Comparison of ENCODE assay signal across 16 cellular contexts in genomic region chr9:123296174-123296573, GRCh38. TPM values are rescaled to one million over a fixed set of nuclear protein-coding genes. Genes with fewer than 3 reads are reported as not detected.
DNase-seq lines count a peak whose midpoint lies in the region; ATAC-seq, FAIRE-seq and TF ChIP-seq lines count a peak whose summit lies in the region.
"Had no signal": no experiment of that assay in that cellular context is flagged by ENCODE, and none has a peak within 500 bp of the region (broad histone marks: within the 10 kb centered on the region; RNA-seq: fewer than 3 reads in every experiment).

No MANE protein-coding gene starts in this region.

- H3K9me3 ChIP-seq in HepG2 (ENCODE audit: low read length) = no peaks in the 10 kb centered on the region
- no peaks in the 10 kb centered on the region for H3K9me3 ChIP-seq in right lobe of liver
- no peaks in the 10 kb centered on the region for H3K9me3 ChIP-seq in esophagus muscularis mucosa
- H3K9me3 ChIP-seq: BE2C had no signal

- BruUV-seq in HepG2 (replicated peaks; lab: Mats Ljungman, UMichigan) (no TSS peak), Calu3 (replicated peaks; lab: Mats Ljungman, UMichigan) (no TSS peak)

- H3K27ac ChIP-seq in HepG2 (ENCODE audit: extremely low read length, insufficient read depth, low read length) = no peak overlapping the region
- no peak overlapping the region for H3K27ac ChIP-seq in right lobe of liver
- no peak overlapping the region for H3K27ac ChIP-seq in foreskin keratinocyte
- H3K27ac ChIP-seq in esophagus muscularis mucosa (replicated peaks in 1 of 4) = no peak overlapping the region

- H3K36me3 ChIP-seq in HepG2 (replicated peaks in 1 of 2; ENCODE audit: control insufficient read depth in 1 of 2, insufficient read depth in 2 of 2, low read length in 2 of 2) (no peaks in the 10 kb centered on the region), right lobe of liver (no peaks in the 10 kb centered on the region), esophagus muscularis mucosa (no peaks in the 10 kb centered on the region)
- H3K36me3 ChIP-seq: BE2C had no signal

- intact Hi-C loops in HepG2 (cut with micrococcal nuclease; ENCODE audit: unreplicated experiment) = no loop called here
- intact Hi-C loops in right lobe of liver (cut with DNase I) = no loop called here
- intact Hi-C loops in Calu3 (cut with micrococcal nuclease; ENCODE audit: unreplicated experiment) = no loop called here
- intact Hi-C loops in esophagus muscularis mucosa (cut with DNase I) = no loop called here

- H3K9me3 Mint-ChIP-seq in progenitor cell of endocrine pancreas (ENCODE audit: low read depth) (no peaks in the 10 kb centered on the region), Calu3 (ENCODE audit: low read depth, unreplicated experiment) (no peaks in the 10 kb centered on the region)
- H3K9me3 Mint-ChIP-seq: CD14-positive monocyte; CD8-positive, alpha-beta T cell had no signal

- H3K27me3 Mint-ChIP-seq in progenitor cell of endocrine pancreas = peaks cover 3% of the 10 kb centered on the region
- peaks cover 8% of the 10 kb centered on the region for H3K27me3 Mint-ChIP-seq in Calu3 (ENCODE audit: unreplicated experiment)

- H3K4me3 Mint-ChIP-seq in progenitor cell of endocrine pancreas (ENCODE audit: low read depth) = no peak overlapping the region
- H3K4me3 Mint-ChIP-seq in Calu3 (ENCODE audit: low read depth, unreplicated experiment) = no peak overlapping the region
- H3K4me3 Mint-ChIP-seq: CD14-positive monocyte; CD8-positive, alpha-beta T cell had no signal

- H3K27me3 ChIP-seq in HepG2 (ENCODE audit: control insufficient read depth in 1 of 2, insufficient read depth in 2 of 2, low read length in 2 of 2) = no peaks in the 10 kb centered on the region; a peak in 1 of 5 replicates
- no peaks in the 10 kb centered on the region for H3K27me3 ChIP-seq in right lobe of liver
- peaks cover 2% of the 10 kb centered on the region for H3K27me3 ChIP-seq in foreskin keratinocyte
- peaks cover 0 to under 1% (median 0%) of the 10 kb centered on the region in 4 donors for H3K27me3 ChIP-seq in esophagus muscularis mucosa
- H3K27me3 ChIP-seq: BE2C had no signal

- H2AFZ ChIP-seq in HepG2 (ENCODE audit: low read length) = no peak overlapping the region

- CTCF ChIA-PET in HepG2 (lab: Yijun Ruan, JAX; ENCODE audit: low intra/inter-chr PET ratio, low total read pairs) = no interaction called here
- CTCF ChIA-PET in Calu3 (lab: Charles Lee) = no interaction called here

- TF ChIP-seq POLR2A in HepG2 (IDR thresholded peaks at IDR 0.05; ENCODE audit: insufficient read depth in 1 of 2, low read depth in 2 of 2, low read length in 2 of 2) = no peak
- no peak for TF ChIP-seq POLR2A in right lobe of liver (IDR thresholded peaks at IDR 0.05)
- TF ChIP-seq POLR2A in esophagus muscularis mucosa (IDR thresholded peaks at IDR 0.05; ENCODE audit: low read depth) = no peak

- no peak for FAIRE-seq in HepG2 (lab: Jason Lieb, UNC)
- FAIRE-seq: GM12892 had no signal

- TF ChIP-seq RAD21 in HepG2 (CRISPR knock-in tag; IDR thresholded peaks at IDR 0.05) = no peak

- in situ Hi-C loops in HepG2 (cut with HindIII; ENCODE audit: extremely low pct_ligation_motif_present, low pct_unique_long_range_greater_than_20kb) = no loop called here

- DNase-seq in HepG2 (ENCODE audit: low spot score) (no peak), right lobe of liver (no peak), NCI-H226 (peak; percentile 28), foreskin keratinocyte (peak; percentile 8 to 26), progenitor cell of endocrine pancreas (ENCODE audit: low spot score, unreplicated experiment) (no peak), Calu3 (no peak), esophagus muscularis mucosa (ENCODE audit: extremely low spot score) (no peak)
- DNase-seq: BE2C; CD8-positive, alpha-beta T cell; COR-L47; DND-41; GDM1; H7 had no signal

- TF ChIP-seq CTCF in HepG2 (CRISPR knock-in tag; IDR thresholded peaks at IDR 0.05) (no peak), right lobe of liver (IDR thresholded peaks at IDR 0.05) (no peak), foreskin keratinocyte (conservative IDR thresholded peaks at IDR 0.05) (no peak), progenitor cell of endocrine pancreas (IDR thresholded peaks at IDR 0.05; ENCODE audit: unreplicated experiment) (no peak), Calu3 (IDR thresholded peaks at IDR 0.05; ENCODE audit: unreplicated experiment) (no peak), esophagus muscularis mucosa (IDR thresholded peaks at IDR 0.05) (no peak)

- H3K4me3 ChIP-seq in HepG2 (replicated peaks in 1 of 3; ENCODE audit: insufficient read depth in 1 of 3, low read depth in 2 of 3, low read length in 3 of 3) = 0 out of 6 replicates have a peak overlapping the region, but pooled peaks of 1 of the 3 experiments have one; percentile 2
- no peak overlapping the region for H3K4me3 ChIP-seq in right lobe of liver
- no peak overlapping the region for H3K4me3 ChIP-seq in esophagus muscularis mucosa

- H3K4me2 ChIP-seq in HepG2 (ENCODE audit: low read depth, low read length) = peak overlapping the region; percentile 39

- TF ChIP-seq EP300 in HepG2 (IDR thresholded peaks at IDR 0.05; ENCODE audit: low read depth in 2 of 2, low read length in 2 of 2) = no peak
- no peak for TF ChIP-seq EP300 in HepG2 (CRISPR knock-in tag; IDR thresholded peaks at IDR 0.05; ENCODE audit: borderline replicate concordance)
- no peak for TF ChIP-seq EP300 in esophagus muscularis mucosa (IDR thresholded peaks at IDR 0.05)

- H3K9ac ChIP-seq in HepG2 (ENCODE audit: insufficient read depth, low read depth, low read length) = no peak overlapping the region

- H4K20me1 ChIP-seq in HepG2 (ENCODE audit: insufficient read depth, low read length) = no peaks in the 10 kb centered on the region

- no peak for ATAC-seq in HepG2
- ATAC-seq in right lobe of liver = no peak
- peak; percentile 27 for ATAC-seq in foreskin keratinocyte
- no peak for ATAC-seq in HG03108 (IDR thresholded peaks at IDR 0.05; ENCODE audit: unreplicated experiment)
- ATAC-seq: CD8-positive, alpha-beta T cell had no signal

- H3K4me1 ChIP-seq in HepG2 (ENCODE audit: insufficient read depth, low read length) = peaks cover 32% of the 10 kb centered on the region
- no peaks in the 10 kb centered on the region for H3K4me1 ChIP-seq in right lobe of liver
- no peaks in the 10 kb centered on the region for H3K4me1 ChIP-seq in foreskin keratinocyte
- H3K4me1 ChIP-seq in esophagus muscularis mucosa = no peaks in the 10 kb centered on the region
- H3K4me1 ChIP-seq: BE2C had no signal

- H3K27ac Mint-ChIP-seq in progenitor cell of endocrine pancreas (peak overlapping the region; percentile 10), Calu3 (ENCODE audit: unreplicated experiment) (no peak overlapping the region)
- H3K27ac Mint-ChIP-seq: CD8-positive, alpha-beta T cell had no signal

- H3K4me1 Mint-ChIP-seq in progenitor cell of endocrine pancreas (ENCODE audit: low read depth) (no peaks in the 10 kb centered on the region), Calu3 (ENCODE audit: low read depth, unreplicated experiment) (no peaks in the 10 kb centered on the region)
- H3K4me1 Mint-ChIP-seq: CD14-positive monocyte had no signal

- H3K36me3 Mint-ChIP-seq in progenitor cell of endocrine pancreas (ENCODE audit: insufficient read depth) = no peaks in the 10 kb centered on the region
- no peaks in the 10 kb centered on the region for H3K36me3 Mint-ChIP-seq in Calu3 (ENCODE audit: insufficient read depth, unreplicated experiment)
- H3K36me3 Mint-ChIP-seq: CD14-positive monocyte; CD8-positive, alpha-beta T cell had no signal

- H3K79me2 ChIP-seq in HepG2 (ENCODE audit: insufficient read depth, low read length) = no peaks in the 10 kb centered on the region

- POLR2A ChIA-PET in HepG2 (lab: Yijun Ruan, JAX) = no interaction called here

RNA-seq across cellular contexts. Expression of gene STRBP, which starts 27.8 kb away (rescaled TPM):
- total RNA-seq in HepG2 (2016; rRNA removed; fragmentation: Illumina TruSeq; extraction: Trizol) (38.5 and 46.1 TPM in 2 replicates), right lobe of liver (10 to 100 TPM in 1 of 6 experiments, 1 to 10 TPM in 5; 5.3 to 10.2 (median 8.3) TPM), foreskin keratinocyte (14.4 and 14.6 TPM in 2 replicates), progenitor cell of endocrine pancreas (87.3 and 101 TPM in 2 replicates), Calu3 (2022) (23.3 and 27.3 TPM in 2 replicates), esophagus muscularis mucosa (10 to 100 TPM; 11.2 to 20.6 (median 14.5) TPM)
- total RNA-seq in HepG2 (2016; cell fraction: cytosol; rRNA removed; fragmentation: Illumina TruSeq; extraction: Trizol; ENCODE audit: low read depth) = 27.5 and 31.8 TPM in 2 replicates
- total RNA-seq in HepG2 (2016; cell fraction: insoluble cytoplasmic fraction; rRNA removed; fragmentation: Illumina TruSeq; extraction: Trizol) = 37.6 and 46.6 TPM in 2 replicates
- 52.4 and 62.5 TPM in 2 replicates for total RNA-seq in HepG2 (2016; cell fraction: membrane; rRNA removed; fragmentation: Illumina TruSeq; extraction: Trizol)
- total RNA-seq in HepG2 (2016; cell fraction: nucleus; rRNA removed; fragmentation: Illumina TruSeq; extraction: Trizol) = 36.3 and 39.1 TPM in 2 replicates
- polyA plus RNA-seq in HepG2 (2011; rRNA removed) (12.4 and 14.5 TPM in 2 replicates), foreskin keratinocyte (6.2 and 6.8 TPM in 2 replicates)
- polyA plus RNA-seq in HepG2 (2011; cell fraction: cytosol; rRNA removed) = 6.8 and 8.8 TPM in 2 replicates
- 5.9 and 6.5 TPM in 2 replicates for polyA plus RNA-seq in HepG2 (2011; cell fraction: nucleus; rRNA removed)
- polyA plus RNA-seq in HepG2 (2012) = 19.9 and 21.4 TPM in 2 replicates
- polyA plus RNA-seq in HepG2 (2016; cell fraction: cytosol; fragmentation: Illumina TruSeq; extraction: Trizol; ENCODE audit: low read depth) = 22.1 and 23.5 TPM in 2 replicates
- 42.0 and 44.1 TPM in 2 replicates for polyA plus RNA-seq in HepG2 (2016; cell fraction: insoluble cytoplasmic fraction; fragmentation: Illumina TruSeq; extraction: Trizol; ENCODE audit: low read depth)
- polyA plus RNA-seq in HepG2 (2016; cell fraction: membrane; fragmentation: Illumina TruSeq; extraction: Trizol; ENCODE audit: low read depth) = 36.4 and 38.7 TPM in 2 replicates
- 28.7 and 36.9 TPM in 2 replicates for polyA plus RNA-seq in HepG2 (2016; cell fraction: nucleus; fragmentation: Illumina TruSeq; extraction: Trizol; ENCODE audit: insufficient read depth, low read depth)
- polyA minus RNA-seq in HepG2 (2011; rRNA and poly(A)+ RNA removed; ENCODE audit: low replicate concordance) = 17.6 and 26.8 TPM in 2 replicates
- 11.6 and 11.7 TPM in 2 replicates for polyA minus RNA-seq in HepG2 (2011; cell fraction: cytosol; rRNA and poly(A)+ RNA removed)
- 30.8 and 31.4 TPM in 2 replicates for polyA minus RNA-seq in HepG2 (2011; cell fraction: nucleus; rRNA and poly(A)+ RNA removed)

RNA-seq across cellular contexts. Expression of gene CRB2, which starts 59.8 kb away (rescaled TPM):
- total RNA-seq in HepG2 (2016; rRNA removed; fragmentation: Illumina TruSeq; extraction: Trizol) (0.14 and 0.29 TPM in 2 replicates), right lobe of liver (not detected), foreskin keratinocyte (not detected in 2 replicates), progenitor cell of endocrine pancreas (7.1 and 8.4 TPM in 2 replicates), Calu3 (2022) (not detected in 2 replicates), esophagus muscularis mucosa (under 1 TPM in 2 of 4 donors, not detected in 2; 0.06 to 0.13 TPM)
- not detected in 2 replicates for total RNA-seq in HepG2 (2016; cell fraction: cytosol; rRNA removed; fragmentation: Illumina TruSeq; extraction: Trizol; ENCODE audit: low read depth)
- 0.09 and 0.28 TPM in 2 replicates for total RNA-seq in HepG2 (2016; cell fraction: insoluble cytoplasmic fraction; rRNA removed; fragmentation: Illumina TruSeq; extraction: Trizol)
- 0.03 and 0.12 TPM in 2 replicates for total RNA-seq in HepG2 (2016; cell fraction: membrane; rRNA removed; fragmentation: Illumina TruSeq; extraction: Trizol)
- total RNA-seq in HepG2 (2016; cell fraction: nucleus; rRNA removed; fragmentation: Illumina TruSeq; extraction: Trizol) = 0.28 and 0.37 TPM in 2 replicates
- polyA plus RNA-seq in HepG2 (2011; rRNA removed) (0.01 and 0.07 TPM in 2 replicates), foreskin keratinocyte (not detected in 2 replicates)
- polyA plus RNA-seq in HepG2 (2011; cell fraction: cytosol; rRNA removed) = 0.01 TPM in 1 of 2 replicates, not detected in the other
- 0.11 and 0.16 TPM in 2 replicates for polyA plus RNA-seq in HepG2 (2011; cell fraction: nucleus; rRNA removed)
- 0.05 and 0.12 TPM in 2 replicates for polyA plus RNA-seq in HepG2 (2012)
- polyA plus RNA-seq in HepG2 (2016; cell fraction: cytosol; fragmentation: Illumina TruSeq; extraction: Trizol; ENCODE audit: low read depth) = 0.03 TPM in 1 of 2 replicates, not detected in the other
- 0.05 and 0.12 TPM in 2 replicates for polyA plus RNA-seq in HepG2 (2016; cell fraction: insoluble cytoplasmic fraction; fragmentation: Illumina TruSeq; extraction: Trizol; ENCODE audit: low read depth)
- 0.05 and 0.07 TPM in 2 replicates for polyA plus RNA-seq in HepG2 (2016; cell fraction: membrane; fragmentation: Illumina TruSeq; extraction: Trizol; ENCODE audit: low read depth)
- polyA plus RNA-seq in HepG2 (2016; cell fraction: nucleus; fragmentation: Illumina TruSeq; extraction: Trizol; ENCODE audit: insufficient read depth, low read depth) = 0.37 and 0.41 TPM in 2 replicates
- polyA minus RNA-seq in HepG2 (2011; rRNA and poly(A)+ RNA removed; ENCODE audit: low replicate concordance) = 0.05 and 0.50 TPM in 2 replicates
- not detected in 2 replicates for polyA minus RNA-seq in HepG2 (2011; cell fraction: cytosol; rRNA and poly(A)+ RNA removed)
- polyA minus RNA-seq in HepG2 (2011; cell fraction: nucleus; rRNA and poly(A)+ RNA removed) = 0.12 and 0.13 TPM in 2 replicates
- total RNA-seq: CD8-positive, alpha-beta T cell had no signal
- polyA plus RNA-seq: CD14-positive monocyte had no signal

Comparison
In these comparisons a context has a peak if more than half of its experiments do, and no peak if none do; other contexts are left out.
1. DNase-seq: peak in NCI-H226 (single experiment) and foreskin keratinocyte (2 of 2); none in HepG2 (single experiment), right lobe of liver (0 of 3), progenitor cell of endocrine pancreas (single experiment), Calu3 (single experiment) and esophagus muscularis mucosa (single experiment).